Comparison of ENCODE assay signal across 9 cellular contexts in genomic region chr13:27339299-27339698, GRCh38.
A peak's percentile ranks its signal among the peaks of the same experiment; 100 is the strongest.
DNase-seq lines count a peak whose midpoint lies in the region; FAIRE-seq and TF ChIP-seq lines count a peak whose summit lies in the region.
"Had no signal": no experiment of that assay in that cellular context is flagged by ENCODE, and none has a peak within 500 bp of the region (broad histone marks: within the 10 kb centered on the region; RNA-seq: fewer than 3 reads in every experiment).

No MANE protein-coding gene starts in this region.

- CTCF ChIA-PET in AG04449 (lab: Yijun Ruan, JAX): interaction anchor here (0.7 to 3.6 kb wide), 11 partner anchors 9 to 392 kb away, joined by 3 to 16 read pairs (median 4); no protein-coding TSS in a partner anchor

- POLR2A ChIA-PET in AG04449 (lab: Yijun Ruan, JAX): no interaction called here

- peak; percentile 63 for TF ChIP-seq CTCF in AG04449 (IDR thresholded peaks at IDR 0.05; ENCODE audit: insufficient read depth, low read length, missing control alignments)

- H3K27me3 ChIP-seq in Karpas-422 (ENCODE audit: low read length): no peaks in the 10 kb centered on the region

- H3K27ac Mint-ChIP-seq in T-helper 2 cell treated with Interferon-gamma antibody and Interleukin-4, amounts not matched to agents 5 μg/mL and 100 μg/mL, for 36 hours: no peak overlapping the region
- H3K27ac Mint-ChIP-seq: stimulated activated naive CD8-positive, alpha-beta T cell treated with anti-CD3 and anti-CD28 coated beads, Interleukin-15, Interleukin-2, amounts not matched to agents 100 ng/mL and 50 ng/mL, for 24 hours had no signal

- H3K27ac ChIP-seq in Karpas-422 (ENCODE audit: low read length): no peak overlapping the region

- FAIRE-seq in GM18507 (lab: Jason Lieb, UNC): peak; percentile 60

- no peaks in the 10 kb centered on the region for H3K9me3 Mint-ChIP-seq in T-helper 2 cell treated with Interferon-gamma antibody and Interleukin-4, amounts not matched to agents 5 μg/mL and 100 μg/mL, for 36 hours
- H3K9me3 Mint-ChIP-seq: stimulated activated naive CD8-positive, alpha-beta T cell treated with anti-CD3 and anti-CD28 coated beads, Interleukin-15, Interleukin-2, amounts not matched to agents 100 ng/mL and 50 ng/mL, for 24 hours had no signal

- H2AFZ ChIP-seq in Karpas-422 (ENCODE audit: low read length): no peak overlapping the region

- H3K9ac ChIP-seq in Karpas-422 (ENCODE audit: low read length): no peak overlapping the region

- no peaks in the 10 kb centered on the region for H3K4me1 ChIP-seq in Karpas-422 (ENCODE audit: low read length)

- no peak overlapping the region for H3K4me2 ChIP-seq in Karpas-422 (ENCODE audit: low read depth, low read length, poor library complexity, severe bottlenecking)

- H3K4me1 Mint-ChIP-seq in T-helper 2 cell treated with Interferon-gamma antibody and Interleukin-4, amounts not matched to agents 5 μg/mL and 100 μg/mL, for 36 hours (ENCODE audit: low read depth): no peaks in the 10 kb centered on the region

- no peaks in the 10 kb centered on the region for H3K36me3 ChIP-seq in Karpas-422 (ENCODE audit: insufficient read depth, low read length)

- H3K4me3 ChIP-seq in AG04449 (ENCODE audit: low read depth, low read length): no peak overlapping the region
- no peak overlapping the region for H3K4me3 ChIP-seq in Karpas-422 (ENCODE audit: low read length)

- H3K9me3 ChIP-seq in Karpas-422 (ENCODE audit: low read length): no peaks in the 10 kb centered on the region

- H3K36me3 Mint-ChIP-seq in T-helper 2 cell treated with Interferon-gamma antibody and Interleukin-4, amounts not matched to agents 5 μg/mL and 100 μg/mL, for 36 hours (ENCODE audit: low read depth): no peaks in the 10 kb centered on the region

- H4K20me1 ChIP-seq in Karpas-422 (ENCODE audit: insufficient read depth, low read depth, low read length): no peaks in the 10 kb centered on the region

- H3K79me2 ChIP-seq in Karpas-422 (ENCODE audit: low read length): no peaks in the 10 kb centered on the region

- H3K27me3 Mint-ChIP-seq in T-helper 2 cell treated with Interferon-gamma antibody and Interleukin-4, amounts not matched to agents 5 μg/mL and 100 μg/mL, for 36 hours (ENCODE audit: low read depth): peaks cover 8% of the 10 kb centered on the region

- no peak overlapping the region for H3K4me3 Mint-ChIP-seq in T-helper 2 cell treated with Interferon-gamma antibody and Interleukin-4, amounts not matched to agents 5 μg/mL and 100 μg/mL, for 36 hours
- H3K4me3 Mint-ChIP-seq: stimulated activated naive CD8-positive, alpha-beta T cell treated with anti-CD3 and anti-CD28 coated beads, Interleukin-15, Interleukin-2, amounts not matched to agents 100 ng/mL and 50 ng/mL, for 24 hours had no signal

- H3K9me2 ChIP-seq in Karpas-422 (replicated peaks; ENCODE audit: insufficient read depth, low read length): no peaks in the 10 kb centered on the region

- no peak for DNase-seq in AG04449 (ENCODE audit: low read depth, low spot score)
- no peak for DNase-seq in GM18507 (ENCODE audit: extremely low spot score, insufficient read length, low read depth)
- DNase-seq in Karpas-422: peak; percentile 81
- DNase-seq in T-helper 2 cell treated with Interferon-gamma antibody and Interleukin-4, amounts not matched to agents 5 μg/mL and 100 μg/mL, for 36 hours (ENCODE audit: low spot score): peak; percentile 12
- peak; percentile 65 for DNase-seq in dermis blood vessel endothelial cell
- DNase-seq in pons (ENCODE audit: low spot score): peak; percentile 23
- no peak for DNase-seq in NCI-H2227 treated with DMSO at 0.1 percent for 48 hours (lab: John Stamatoyannopoulos, UW)
- DNase-seq in DMS79 treated with DMSO at 0.1 percent for 48 hours (lab: John Stamatoyannopoulos, UW): no peak

Comparison
In these comparisons a context has a peak if more than half of its experiments do, and no peak if none do; other contexts are left out.
1. DNase-seq: peak in Karpas-422 (single experiment), T-helper 2 cell treated with Interferon-gamma antibody and Interleukin-4, amounts not matched to agents 5 μg/mL and 100 μg/mL, for 36 hours (single experiment), dermis blood vessel endothelial cell (single experiment) and pons (single experiment); none in AG04449 (single experiment), GM18507 (single experiment), NCI-H2227 treated with DMSO at 0.1 percent for 48 hours (single experiment) and DMS79 treated with DMSO at 0.1 percent for 48 hours (single experiment).